In the genomic region with DNA sequence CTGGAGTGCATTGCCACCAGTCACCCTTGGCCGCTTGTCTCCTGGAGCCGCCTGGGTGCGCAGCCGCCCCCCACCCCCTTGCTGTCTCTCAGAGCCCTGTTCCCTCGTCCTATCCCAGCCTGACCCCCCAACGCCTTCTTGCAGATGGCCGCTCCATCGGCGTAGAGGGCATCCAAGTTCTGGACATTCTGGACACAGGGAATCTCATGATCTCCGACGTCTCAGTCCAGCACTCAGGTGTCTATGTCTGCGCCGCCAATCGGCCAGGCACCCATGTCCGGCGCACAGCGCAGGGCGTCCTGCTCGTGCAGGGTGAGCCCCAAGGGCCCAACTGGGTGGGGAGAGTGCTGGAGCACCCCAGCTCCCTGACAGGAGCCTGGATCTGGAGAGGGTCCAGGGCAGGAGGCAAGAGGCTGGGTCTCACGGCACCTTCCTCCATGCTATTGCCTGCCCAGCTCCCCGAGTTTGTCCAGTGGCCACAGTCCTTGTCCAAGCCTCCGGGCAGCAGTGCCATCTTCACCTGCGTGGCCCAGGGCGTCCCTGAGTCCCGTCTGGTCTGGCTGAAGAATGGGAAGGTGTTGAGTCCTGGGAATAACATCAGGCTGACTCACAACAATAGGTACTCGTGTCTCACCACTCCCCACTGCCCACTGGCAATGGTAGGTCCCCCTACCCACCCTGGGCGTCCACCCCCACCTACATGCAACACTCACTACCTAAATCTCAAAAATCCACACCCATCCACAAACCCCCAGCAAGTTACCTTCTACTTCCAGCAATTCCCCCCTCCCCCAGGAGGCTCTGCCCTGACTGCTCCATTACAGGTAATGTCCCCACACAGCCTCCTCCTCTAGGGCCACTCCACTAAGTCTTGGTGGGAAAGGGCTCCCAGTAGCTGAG, we compare ENCODE assay signal across 16 cellular contexts.
"Had no signal": no experiment of that assay in that cellular context is flagged by ENCODE, and none has a peak within 500 bp of the region (broad histone marks: within the 10 kb centered on the region; RNA-seq: fewer than 3 reads in every experiment).

No MANE protein-coding gene starts in this region.

- H3K27ac ChIP-seq: body of pancreas, esophagus muscularis mucosa, left lung, thoracic aorta had no signal

- H3K27me3 ChIP-seq: body of pancreas, esophagus muscularis mucosa, left lung had no signal

- H3K9me3 ChIP-seq: body of pancreas, esophagus muscularis mucosa, left lung, thoracic aorta had no signal

- H3K4me1 ChIP-seq: body of pancreas had no signal

- H3K4me3 ChIP-seq: body of pancreas, esophagus muscularis mucosa, left lung, thoracic aorta had no signal

- ATAC-seq: activated T-cell treated with anti-CD3 and anti-CD28 coated beads, Interleukin-2, amount 50 U/mL, for 4 hours; body of pancreas; left lung; natural killer cell had no signal

- DNase-seq: activated CD4-positive, alpha-beta T cell treated with anti-CD3 and anti-CD28 coated beads, Interleukin-2, amount 10 ng/mL, durations not matched to agents 24 days and 14 days; activated CD4-positive, CD25-positive, alpha-beta regulatory T cell; activated effector memory CD4-positive, alpha-beta T cell treated with anti-CD3 and anti-CD28 coated beads, Interleukin-2, amount 50 U/mL, for 16 hours; activated T-cell treated with anti-CD3 and anti-CD28 coated beads, Interleukin-2, amount 50 U/mL, for 4 hours; amniotic stem cell; cortex of kidney; effector CD4-positive, alpha-beta T cell; hypothalamus; kidney; left lung; natural killer cell; occipital lobe; stimulated activated CD4-positive, alpha-beta T cell treated with anti-CD3 and anti-CD28 coated beads, Interleukin-4, amount 100 ng/mL, for 1 hour had no signal

- FAIRE-seq: kidney had no signal
